15 cellular contexts compared by ENCODE assay signal in genomic region chr22:41836551-41836950, GRCh38. TPM values are rescaled to one million over a fixed set of nuclear protein-coding genes. Genes with fewer than 3 reads are reported as not detected.
DNase-seq lines count a peak whose midpoint lies in the region; ATAC-seq and TF ChIP-seq lines count a peak whose summit lies in the region.
"Had no signal": no experiment of that assay in that cellular context is flagged by ENCODE, and none has a peak within 500 bp of the region (broad histone marks: within the 10 kb centered on the region; RNA-seq: fewer than 3 reads in every experiment).

No MANE protein-coding gene starts in this region.

- H3K9me3 Mint-ChIP-seq in activated naive CD4-positive, alpha-beta T cell treated with anti-CD3 and anti-CD28 coated beads, Interleukin-2, amount 50 U/mL, for 72 hours = peaks cover 0 to 6% of the 10 kb centered on the region in 2 donors
- H3K9me3 Mint-ChIP-seq in WTC11 (no peaks in the 10 kb centered on the region), memory B cell (no peaks in the 10 kb centered on the region), type B pancreatic cell (no peaks in the 10 kb centered on the region)

- no peak for DNase-seq in activated naive CD4-positive, alpha-beta T cell treated with anti-CD3 and anti-CD28 coated beads, Interleukin-2, amount 50 U/mL, for 72 hours (ENCODE audit: low spot score in 2 of 2)
- DNase-seq in activated naive CD4-positive, alpha-beta T cell (lab: John Stamatoyannopoulos, UW) = no peak
- DNase-seq in WTC11 (ENCODE audit: low spot score) (no peak), memory B cell (ENCODE audit: low spot score in 2 of 2) (no peak), type B pancreatic cell (ENCODE audit: extremely low spot score, unreplicated experiment) (no peak), LoVo (ENCODE audit: low spot score) (no peak), NCI-H226 (no peak), cardiac septum (ENCODE audit: low spot score) (no peak)
- DNase-seq: effector CD4-positive, alpha-beta T cell; Kasumi-1; lower lobe of right lung; NCI-H1694 treated with DMSO at 0.1 percent for 48 hours; NCI-H524 treated with DMSO at 0.1 percent for 48 hours; stimulated activated naive CD8-positive, alpha-beta T cell treated with anti-CD3 and anti-CD28 coated beads, Interleukin-15, Interleukin-2, amounts not matched to agents 100 U/mL and 50 U/mL, for 24 hours had no signal

- H3K4me1 Mint-ChIP-seq in WTC11 (peaks cover 59% of the 10 kb centered on the region), memory B cell (peaks cover 48% of the 10 kb centered on the region), type B pancreatic cell (ENCODE audit: unreplicated experiment) (peaks cover 36% of the 10 kb centered on the region)

- H3K4me3 Mint-ChIP-seq in WTC11 (no peak overlapping the region), memory B cell (no peak overlapping the region), type B pancreatic cell (peak overlapping the region; percentile 66)

- H3K27ac Mint-ChIP-seq in activated naive CD4-positive, alpha-beta T cell treated with anti-CD3 and anti-CD28 coated beads, Interleukin-2, amount 50 U/mL, for 72 hours = peak overlapping the region; percentile 15 to 62
- H3K27ac Mint-ChIP-seq in WTC11 = peak overlapping the region; percentile 95
- H3K27ac Mint-ChIP-seq in memory B cell = peak overlapping the region; percentile 82
- H3K27ac Mint-ChIP-seq in type B pancreatic cell = peak overlapping the region; percentile 52

- POLR2A ChIA-PET in WTC11 (lab: Charles Lee) = no interaction called here

- H3K27me3 Mint-ChIP-seq in WTC11 (ENCODE audit: low read depth) = no peaks in the 10 kb centered on the region
- no peaks in the 10 kb centered on the region for H3K27me3 Mint-ChIP-seq in memory B cell
- H3K27me3 Mint-ChIP-seq in type B pancreatic cell = no peaks in the 10 kb centered on the region

- CTCF ChIA-PET in WTC11 (lab: Charles Lee) = interaction anchor here (1.0 to 1.7 kb wide), 2 partner anchors 11 to 139 kb away, joined by 4 to 6 read pairs; no protein-coding TSS in a partner anchor

- peaks cover 30 to 65% of the 10 kb centered on the region in 2 donors for H3K36me3 Mint-ChIP-seq in activated naive CD4-positive, alpha-beta T cell treated with anti-CD3 and anti-CD28 coated beads, Interleukin-2, amount 50 U/mL, for 72 hours
- H3K36me3 Mint-ChIP-seq in WTC11 (peaks cover 33% of the 10 kb centered on the region), memory B cell (peaks cover 21% of the 10 kb centered on the region), type B pancreatic cell (peaks cover 36% of the 10 kb centered on the region)

- ATAC-seq in activated naive CD4-positive, alpha-beta T cell treated with anti-CD3 and anti-CD28 coated beads, Interleukin-2, amount 50 U/mL, for 72 hours = no peak
- ATAC-seq in WTC11 (no peak), memory B cell (ENCODE audit: low read depth) (no peak)
- ATAC-seq: activated CD4-positive, CD25-positive, alpha-beta regulatory T cell treated with anti-CD3 and anti-CD28 coated beads, Interleukin-2, amount 50 U/mL, for 24 hours; lower lobe of right lung; stimulated activated naive CD8-positive, alpha-beta T cell treated with anti-CD3 and anti-CD28 coated beads, Interleukin-15, Interleukin-2, amounts not matched to agents 100 U/mL and 50 U/mL, for 24 hours had no signal

- intact Hi-C loops in cardiac septum (cut with DNase I) = no loop called here

- TF ChIP-seq CTCF in WTC11 (IDR thresholded peaks at IDR 0.05) = no peak
- TF ChIP-seq CTCF in type B pancreatic cell (conservative IDR thresholded peaks at IDR 0.05) = no peak

TF ChIP-seq in WTC11, 78 proteins besides CTCF, POLR2A, EP300 and RAD21:
- no peak for TF ChIP-seq MXD4 (CRISPR knock-in tag; IDR thresholded peaks at IDR 0.05; ENCODE audit: borderline replicate concordance)
- no peak for TF ChIP-seq ZNF416 (CRISPR knock-in tag; IDR thresholded peaks at IDR 0.05)
- TF ChIP-seq GRHL2 (CRISPR knock-in tag; IDR thresholded peaks at IDR 0.05; ENCODE audit: insufficient replicate concordance, severe bottlenecking) = no peak
- TF ChIP-seq AR (CRISPR knock-in tag; IDR thresholded peaks at IDR 0.05) = no peak
- TF ChIP-seq, protein P1, sequence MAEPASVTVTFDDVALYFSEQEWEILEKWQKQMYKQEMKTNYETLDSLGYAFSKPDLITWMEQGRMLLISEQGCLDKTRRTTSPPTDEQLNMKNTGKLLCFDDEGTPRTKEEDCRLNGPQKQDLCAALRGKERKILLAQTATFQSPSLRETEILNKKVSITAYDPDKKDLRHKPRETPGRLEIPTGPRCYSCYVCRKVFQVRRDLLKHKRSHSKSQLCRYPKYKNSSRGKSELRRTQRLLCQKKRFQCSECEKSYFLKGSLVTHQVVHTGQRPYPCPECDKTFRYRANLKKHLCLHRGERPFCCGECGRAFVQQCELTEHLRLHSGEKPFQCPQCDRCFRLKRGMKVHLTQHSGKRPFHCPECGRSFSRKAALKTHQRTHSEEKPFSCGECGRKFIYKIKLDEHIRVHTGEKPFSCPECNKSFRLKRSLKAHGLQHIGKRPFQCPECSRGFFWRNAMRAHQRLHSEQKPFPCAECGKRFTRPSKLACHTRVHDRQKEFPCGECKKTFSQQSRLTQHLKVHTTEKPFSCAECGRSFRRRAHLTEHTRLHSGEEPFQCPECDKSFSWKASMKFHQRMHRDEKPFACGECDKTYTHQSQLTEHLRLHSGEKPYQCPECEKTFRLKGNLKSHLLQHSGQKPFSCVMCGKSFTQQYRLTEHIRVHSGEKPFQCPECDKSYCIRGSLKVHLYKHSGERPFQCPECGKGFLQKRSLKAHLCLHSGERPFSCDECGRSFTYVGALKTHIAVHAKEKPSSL (CRISPR knock-in tag; conservative IDR thresholded peaks at IDR 0.05) = no peak
- TF ChIP-seq, protein P2, sequence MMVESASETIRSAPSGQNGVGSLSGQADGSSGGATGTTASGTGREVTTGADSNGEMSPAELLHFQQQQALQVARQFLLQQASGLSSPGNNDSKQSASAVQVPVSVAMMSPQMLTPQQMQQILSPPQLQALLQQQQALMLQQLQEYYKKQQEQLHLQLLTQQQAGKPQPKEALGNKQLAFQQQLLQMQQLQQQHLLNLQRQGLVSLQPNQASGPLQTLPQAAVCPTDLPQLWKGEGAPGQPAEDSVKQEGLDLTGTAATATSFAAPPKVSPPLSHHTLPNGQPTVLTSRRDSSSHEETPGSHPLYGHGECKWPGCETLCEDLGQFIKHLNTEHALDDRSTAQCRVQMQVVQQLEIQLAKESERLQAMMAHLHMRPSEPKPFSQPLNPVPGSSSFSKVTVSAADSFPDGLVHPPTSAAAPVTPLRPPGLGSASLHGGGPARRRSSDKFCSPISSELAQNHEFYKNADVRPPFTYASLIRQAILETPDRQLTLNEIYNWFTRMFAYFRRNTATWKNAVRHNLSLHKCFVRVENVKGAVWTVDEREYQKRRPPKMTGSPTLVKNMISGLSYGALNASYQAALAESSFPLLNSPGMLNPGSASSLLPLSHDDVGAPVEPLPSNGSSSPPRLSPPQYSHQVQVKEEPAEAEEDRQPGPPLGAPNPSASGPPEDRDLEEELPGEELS (CRISPR knock-in tag; IDR thresholded peaks at IDR 0.05) = no peak
- no peak for TF ChIP-seq NR2C2 (CRISPR knock-in tag; IDR thresholded peaks at IDR 0.05)
- TF ChIP-seq NFATC4 (CRISPR knock-in tag; IDR thresholded peaks at IDR 0.05) = no peak
- no peak for TF ChIP-seq FOXJ3 (CRISPR knock-in tag; IDR thresholded peaks at IDR 0.05; ENCODE audit: borderline replicate concordance)

RNA-seq across cellular contexts. Expression of gene SREBF2, which starts 3.6 kb away (rescaled TPM):
- total RNA-seq in activated naive CD4-positive, alpha-beta T cell treated with anti-CD3 and anti-CD28 coated beads, Interleukin-2, amount 50 U/mL, for 72 hours = 100 to 1,000 TPM; 162 to 163 TPM
- total RNA-seq in WTC11 (2021) (151 to 173 TPM (median 171 TPM) in 3 replicates), type B pancreatic cell (ENCODE audit: low replicate concordance) (110 and 119 TPM in 2 replicates), cardiac septum (105 TPM)

RNA-seq across cellular contexts. Expression of gene CCDC134, which starts 36.1 kb away (rescaled TPM):
- 10 to 100 TPM; 16.7 to 31.7 TPM for total RNA-seq in activated naive CD4-positive, alpha-beta T cell treated with anti-CD3 and anti-CD28 coated beads, Interleukin-2, amount 50 U/mL, for 72 hours
- 19.0 to 21.3 TPM (median 19.2 TPM) in 3 replicates for total RNA-seq in WTC11 (2021)
- total RNA-seq in type B pancreatic cell (ENCODE audit: low replicate concordance) = 13.2 and 19.6 TPM in 2 replicates
- total RNA-seq in cardiac septum = 2.9 TPM

Comparison
In these comparisons a context has a peak if more than half of its experiments do, and no peak if none do; other contexts are left out.
1. H3K27ac Mint-ChIP-seq: peak in every context shown above with its lines; median percentile 95 in WTC11; 82 in memory B cell; 52 in type B pancreatic cell; 38 in activated naive CD4-positive, alpha-beta T cell treated with anti-CD3 and anti-CD28 coated beads, Interleukin-2, amount 50 U/mL, for 72 hours.